Comparison of ENCODE assay signal across 8 cellular contexts in the genomic region with DNA sequence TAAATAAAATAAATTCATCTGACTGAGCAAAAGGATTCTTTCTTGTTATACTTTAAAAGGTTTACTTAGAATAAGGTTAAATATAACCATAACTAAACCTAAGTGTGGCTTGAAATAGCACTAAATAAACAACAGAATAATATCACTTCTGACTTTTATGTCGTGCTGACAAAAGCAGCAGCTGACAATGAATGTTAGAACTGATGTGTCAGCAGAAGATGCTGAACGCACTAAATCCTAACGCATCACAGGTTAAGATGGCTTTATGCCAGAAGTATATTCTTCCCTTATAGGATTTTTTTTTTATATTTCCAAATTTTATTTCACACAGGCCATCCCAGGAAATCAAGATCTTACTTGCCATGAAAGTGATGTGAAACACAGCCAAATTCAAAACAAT.
"Had no signal": no experiment of that assay in that cellular context is flagged by ENCODE, and none has a peak within 500 bp of the region (broad histone marks: within the 10 kb centered on the region; RNA-seq: fewer than 3 reads in every experiment).

No MANE protein-coding gene starts in this region.

- H3K4me3 ChIP-seq: GM12878 had no signal

- ATAC-seq: GM12878 had no signal

- FAIRE-seq: G401.6, GM12878, GM12891, GM12892, GM18507, GM19239 had no signal

- DNase-seq: GDM1, GF-D8 had no signal
